8 cellular contexts compared by ENCODE assay signal in the genomic region with DNA sequence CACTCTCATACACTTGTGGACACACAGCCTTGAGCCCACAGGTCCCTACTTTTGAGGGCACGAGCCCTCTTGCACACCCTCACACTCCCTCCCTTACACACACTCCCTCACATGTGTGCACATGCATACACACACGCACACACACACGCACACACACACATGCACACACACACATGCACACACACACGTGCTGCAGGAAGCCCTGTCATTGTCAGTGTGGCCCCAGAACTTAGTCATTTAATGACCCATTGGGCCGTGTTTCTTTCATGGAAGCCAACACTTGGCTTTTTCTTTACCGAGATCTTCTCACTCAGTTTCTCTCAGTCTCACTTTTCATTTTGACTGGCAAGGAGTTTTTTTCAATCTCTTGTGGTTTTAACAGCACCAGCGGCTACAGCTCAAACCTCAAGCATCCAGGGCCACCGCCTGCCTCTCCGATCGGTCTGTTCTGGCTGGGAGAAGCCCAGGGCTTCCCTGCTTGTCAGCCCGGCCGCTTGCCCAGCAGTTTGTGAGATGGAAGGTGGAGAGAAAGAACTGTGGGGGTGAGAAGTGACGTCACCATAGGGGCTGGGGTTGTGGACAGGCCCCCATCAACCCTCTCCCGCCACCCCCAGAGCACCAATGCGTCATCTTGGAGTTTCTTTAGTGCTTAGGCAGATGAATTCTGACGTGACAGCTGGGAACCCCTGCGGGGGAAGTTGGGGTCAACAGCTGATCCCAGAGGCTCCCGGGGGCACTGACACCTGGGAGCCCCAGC. TPM values are rescaled to one million over a fixed set of nuclear protein-coding genes. Genes with fewer than 3 reads are reported as not detected.
DNase-seq lines count a peak whose midpoint lies in the region; ATAC-seq and TF ChIP-seq lines count a peak whose summit lies in the region.

No MANE protein-coding gene starts in this region.

- H3K4me3 ChIP-seq in left lung (no peak overlapping the region), hepatocyte (no peak overlapping the region)

- no peaks in the 10 kb centered on the region for H3K79me2 ChIP-seq in hepatocyte

- WGBS in hepatocyte (ENCODE audit: low lambda C conversion rate, missing lambda C conversion rate), result 83% methylated on average over 18 of the region's 18 CpGs

- intact Hi-C loops in left lung (cut with DNase I), result no loop called here

- H3K9me3 ChIP-seq in left lung, result no peaks in the 10 kb centered on the region
- no peaks in the 10 kb centered on the region for H3K9me3 ChIP-seq in hepatocyte (ENCODE audit: low read depth)

- TF ChIP-seq CTCF in left lung (IDR thresholded peaks at IDR 0.05) (no peak), hepatocyte (IDR thresholded peaks at IDR 0.05; ENCODE audit: poor library complexity) (no peak)

- no peaks in the 10 kb centered on the region for H4K20me1 ChIP-seq in hepatocyte (ENCODE audit: insufficient read depth, poor library complexity, severe bottlenecking)

- H3K4me1 ChIP-seq in left lung, result peaks cover 0 to 3% of the 10 kb centered on the region in 2 donors
- peaks cover 6% of the 10 kb centered on the region for H3K4me1 ChIP-seq in hepatocyte (ENCODE audit: insufficient read depth)

- no peak overlapping the region for H3K4me2 ChIP-seq in hepatocyte

- peak; percentile 52 for ATAC-seq in GM18870 (IDR thresholded peaks at IDR 0.05; ENCODE audit: unreplicated experiment)
- ATAC-seq in HG02981 (IDR thresholded peaks at IDR 0.05; ENCODE audit: unreplicated experiment), result peak; percentile 38
- ATAC-seq in left lung, result no peak
- no peak for ATAC-seq in left lobe of liver

- DNase-seq in activated CD8-positive, alpha-beta memory T cell treated with anti-CD3 and anti-CD28 coated beads for 24 hours, result peak; percentile 88
- DNase-seq in stimulated activated CD4-positive, alpha-beta T cell treated with anti-CD3 and anti-CD28 coated beads, Interleukin-1b, Interleukin-23, amount 100 ng/mL, for 48 hours, result peak; percentile 80
- DNase-seq in ecto neural progenitor cell (ENCODE audit: low spot score), result no peak
- no peak for DNase-seq in left lung
- no peak for DNase-seq in left lobe of liver (ENCODE audit: low spot score)
- no peak for DNase-seq in hepatocyte (ENCODE audit: low spot score)

- no peaks in the 10 kb centered on the region for H3K36me3 ChIP-seq in left lung
- H3K36me3 ChIP-seq in hepatocyte (replicated peaks; ENCODE audit: insufficient read depth, low read depth), result no peaks in the 10 kb centered on the region

- no peaks in the 10 kb centered on the region for H3K9me2 ChIP-seq in hepatocyte (replicated peaks; ENCODE audit: insufficient read depth)

- H3K27me3 ChIP-seq in left lung (peaks cover 0 to 7% of the 10 kb centered on the region in 2 donors), hepatocyte (no peaks in the 10 kb centered on the region)

- H2AFZ ChIP-seq in hepatocyte, result no peak overlapping the region

- no peak overlapping the region for H3K27ac ChIP-seq in left lung
- H3K27ac ChIP-seq in hepatocyte, result no peak overlapping the region

RNA-seq across cellular contexts. Expression of a gene that starts 15.8 kb away (rescaled TPM):
- total RNA-seq in left lung (1 to 10 TPM in 1 of 2 donors, under 1 TPM in 1; 0.99 to 2.8 TPM), left lobe of liver (0.18 TPM), hepatocyte (not detected in 2 replicates)
- polyA plus RNA-seq in hepatocyte, result not detected in 2 replicates

RNA-seq across cellular contexts. Expression of a gene that starts 28.0 kb away (rescaled TPM):
- total RNA-seq in left lung, result 10 to 100 TPM; 26.8 to 42.3 TPM
- 10.1 TPM for total RNA-seq in left lobe of liver
- total RNA-seq in hepatocyte, result 20.6 TPM in 2 replicates
- polyA plus RNA-seq in hepatocyte, result 39.6 and 45.2 TPM in 2 replicates

Comparison
In these comparisons a context has a peak if more than half of its experiments do, and no peak if none do; other contexts are left out.
1. ATAC-seq: peak in GM18870 (single experiment) and HG02981 (single experiment); none in left lung (single experiment) and left lobe of liver (single experiment).
2. DNase-seq: peak in activated CD8-positive, alpha-beta memory T cell treated with anti-CD3 and anti-CD28 coated beads for 24 hours (single experiment) and stimulated activated CD4-positive, alpha-beta T cell treated with anti-CD3 and anti-CD28 coated beads, Interleukin-1b, Interleukin-23, amount 100 ng/mL, for 48 hours (single experiment); none in ecto neural progenitor cell (single experiment), left lung (0 of 2), left lobe of liver (single experiment) and hepatocyte (single experiment).